Comparison of ENCODE assay signal across 9 cellular contexts in genomic region chr2:98026927-98027522, GRCh38. TPM values are rescaled to one million over a fixed set of nuclear protein-coding genes. Genes with fewer than 3 reads are reported as not detected.
DNase-seq lines count a peak whose midpoint lies in the region; ATAC-seq and TF ChIP-seq lines count a peak whose summit lies in the region.
"Had no signal": no experiment of that assay in that cellular context is flagged by ENCODE, and none has a peak within 500 bp of the region (broad histone marks: within the 10 kb centered on the region; RNA-seq: fewer than 3 reads in every experiment).

No MANE protein-coding gene starts in this region.

- TF ChIP-seq CTCF in OCI-LY7 (conservative IDR thresholded peaks at IDR 0.05; ENCODE audit: low read length), result no peak
- no peak for TF ChIP-seq CTCF in PC-9 (conservative IDR thresholded peaks at IDR 0.05)

- H2AFZ ChIP-seq in OCI-LY7 (ENCODE audit: low read length) (peak overlapping the region; percentile 59; the same call in 1 of the 2 replicates), PC-9 (no peak overlapping the region)

- H3K4me1 ChIP-seq in OCI-LY7 (ENCODE audit: insufficient read depth, low read length, poor library complexity, severe bottlenecking), result peaks cover 63% of the 10 kb centered on the region
- no peaks in the 10 kb centered on the region for H3K4me1 ChIP-seq in PC-9 (replicated peaks; ENCODE audit: insufficient read depth)

- H3K27me3 Mint-ChIP-seq in activated CD4-positive, alpha-beta T cell treated with anti-CD3 and anti-CD28 coated beads, Interleukin-2, amount 10 ng/mL, durations not matched to agents 7 days and 5 days, result peaks cover 6% of the 10 kb centered on the region
- H3K27me3 Mint-ChIP-seq in natural killer cell treated with Interleukin-12 subunit alpha and Interleukin-12 subunit beta and Interleukin-15 and Interleukin-18, amount 100 ng/mL, for 72 hours, result peaks cover 0 to 11% of the 10 kb centered on the region in 2 donors

- H3K9me2 ChIP-seq in OCI-LY7 (ENCODE audit: insufficient read depth, low read length), result no peaks in the 10 kb centered on the region
- no peaks in the 10 kb centered on the region for H3K9me2 ChIP-seq in PC-9 (ENCODE audit: insufficient read depth)

- peak overlapping the region; percentile 78 for H3K27ac Mint-ChIP-seq in activated CD4-positive, alpha-beta T cell treated with anti-CD3 and anti-CD28 coated beads, Interleukin-2, amount 10 ng/mL, durations not matched to agents 7 days and 5 days
- peak overlapping the region; percentile 21 to 29 for H3K27ac Mint-ChIP-seq in natural killer cell treated with Interleukin-12 subunit alpha and Interleukin-12 subunit beta and Interleukin-15 and Interleukin-18, amount 100 ng/mL, for 72 hours

- H3K79me2 ChIP-seq in OCI-LY7 (ENCODE audit: insufficient read depth, low read depth, low read length) (no peaks in the 10 kb centered on the region), PC-9 (ENCODE audit: low read depth) (no peaks in the 10 kb centered on the region)

- BruUV-seq in OCI-LY7 (replicated peaks; lab: Mats Ljungman, UMichigan) (no TSS peak), PC-9 (replicated peaks; lab: Mats Ljungman, UMichigan) (no TSS peak)

- H3K9me3 Mint-ChIP-seq in activated CD4-positive, alpha-beta T cell treated with anti-CD3 and anti-CD28 coated beads, Interleukin-2, amount 10 ng/mL, durations not matched to agents 7 days and 5 days, result no peaks in the 10 kb centered on the region
- no peaks in the 10 kb centered on the region for H3K9me3 Mint-ChIP-seq in natural killer cell treated with Interleukin-12 subunit alpha and Interleukin-12 subunit beta and Interleukin-15 and Interleukin-18, amount 100 ng/mL, for 72 hours

- H4K20me1 ChIP-seq in OCI-LY7 (ENCODE audit: insufficient read depth, low read length) (no peaks in the 10 kb centered on the region), PC-9 (ENCODE audit: insufficient read depth) (no peaks in the 10 kb centered on the region)

- H3K9me3 ChIP-seq in OCI-LY7 (ENCODE audit: low read length) (no peaks in the 10 kb centered on the region), PC-9 (ENCODE audit: insufficient read depth, low read depth) (no peaks in the 10 kb centered on the region)

- peak overlapping the region; percentile 59 for H3K4me3 Mint-ChIP-seq in activated CD4-positive, alpha-beta T cell treated with anti-CD3 and anti-CD28 coated beads, Interleukin-2, amount 10 ng/mL, durations not matched to agents 7 days and 5 days
- H3K4me3 Mint-ChIP-seq in natural killer cell treated with Interleukin-12 subunit alpha and Interleukin-12 subunit beta and Interleukin-15 and Interleukin-18, amount 100 ng/mL, for 72 hours, result peak overlapping the region; percentile 60

- no peaks in the 10 kb centered on the region for H3F3A ChIP-seq in PC-9 (ENCODE audit: insufficient read depth, low read depth)

- H3K27ac ChIP-seq in OCI-LY7 (ENCODE audit: low read depth, low read length, poor library complexity, severe bottlenecking) (peak overlapping the region; percentile 90), PC-9 (no peak overlapping the region)

- H3K4me1 Mint-ChIP-seq in activated CD4-positive, alpha-beta T cell treated with anti-CD3 and anti-CD28 coated beads, Interleukin-2, amount 10 ng/mL, durations not matched to agents 7 days and 5 days, result peaks cover 32% of the 10 kb centered on the region
- peaks cover 29 to 32% of the 10 kb centered on the region in 2 donors for H3K4me1 Mint-ChIP-seq in natural killer cell treated with Interleukin-12 subunit alpha and Interleukin-12 subunit beta and Interleukin-15 and Interleukin-18, amount 100 ng/mL, for 72 hours (ENCODE audit: low read depth in 2 of 2)

- H3K36me3 ChIP-seq in OCI-LY7 (ENCODE audit: insufficient read depth, low read length), result no peaks in the 10 kb centered on the region
- H3K36me3 ChIP-seq in PC-9 (ENCODE audit: low read depth), result no peaks in the 10 kb centered on the region

- peak overlapping the region; percentile 89 for H3K4me2 ChIP-seq in OCI-LY7 (ENCODE audit: low read length)
- H3K4me2 ChIP-seq in PC-9, result no peak overlapping the region

- no peaks in the 10 kb centered on the region for H3K36me3 Mint-ChIP-seq in activated CD4-positive, alpha-beta T cell treated with anti-CD3 and anti-CD28 coated beads, Interleukin-2, amount 10 ng/mL, durations not matched to agents 7 days and 5 days (ENCODE audit: low read depth)
- H3K36me3 Mint-ChIP-seq in natural killer cell treated with Interleukin-12 subunit alpha and Interleukin-12 subunit beta and Interleukin-15 and Interleukin-18, amount 100 ng/mL, for 72 hours, result no peaks in the 10 kb centered on the region

- intact Hi-C loops in OCI-LY7 (cut with micrococcal nuclease; ENCODE audit: unreplicated experiment) (loop anchor here (1.0 to 5.0 kb wide), 5 partner anchors 15 to 90 kb away; partner anchors contain the start of genes TMEM131 and VWA3B), posterior cingulate gyrus (cut with DNase I) (no loop called here), PC-9 (cut with micrococcal nuclease; ENCODE audit: unreplicated experiment) (no loop called here)

- H3K27me3 ChIP-seq in PC-9 (ENCODE audit: insufficient read depth, low read depth), result no peaks in the 10 kb centered on the region

- peak overlapping the region; percentile 58 for H3K4me3 ChIP-seq in OCI-LY7 (ENCODE audit: low read depth, low read length, poor library complexity, severe bottlenecking)
- no peak overlapping the region for H3K4me3 ChIP-seq in PC-9

- CTCF ChIA-PET in activated CD4-positive, alpha-beta T cell treated with anti-CD3 and anti-CD28 coated beads, Interleukin-2, amount 10 ng/mL, durations not matched to agents 7 days and 5 days (lab: Charles Lee), result interaction anchor here (1.4 kb wide), 1 partner anchor 10 kb away, joined by 4 read pairs; no protein-coding TSS in a partner anchor
- CTCF ChIA-PET in OCI-LY7 (lab: Charles Lee; ENCODE audit: unreplicated experiment), result no interaction called here
- CTCF ChIA-PET in PC-9 (lab: Charles Lee), result no interaction called here

- DNase-seq in activated CD4-positive, alpha-beta T cell treated with anti-CD3 and anti-CD28 coated beads, Interleukin-2, amount 10 ng/mL, durations not matched to agents 7 days and 5 days, result no peak
- no peak for DNase-seq in activated CD4-positive, alpha-beta T cell treated with anti-CD3 and anti-CD28 coated beads, Interleukin-2, amount 50 U/mL, for 4 hours
- DNase-seq in OCI-LY7 (ENCODE audit: low spot score) (peak; percentile 86), posterior cingulate gyrus (no peak), NCI-H2227 (lab: John Stamatoyannopoulos, UW; ENCODE audit: unreplicated experiment) (no peak), PC-9 (no peak)
- no peak for DNase-seq in natural killer cell treated with Interleukin-12 subunit alpha and Interleukin-12 subunit beta and Interleukin-15 and Interleukin-18, amount 100 ng/mL, for 72 hours (ENCODE audit: low spot score)

- POLR2A ChIA-PET in activated CD4-positive, alpha-beta T cell treated with anti-CD3 and anti-CD28 coated beads, Interleukin-2, amount 10 ng/mL, durations not matched to agents 7 days and 5 days (lab: Charles Lee), result interaction anchor here (0.6 kb wide), 1 partner anchor 276 kb away, joined by 3 read pairs; no protein-coding TSS in a partner anchor
- POLR2A ChIA-PET in OCI-LY7 (lab: Charles Lee), result interaction anchor here (0.6 to 1.7 kb wide), 10 partner anchors 9 to 192 kb away, joined by 3 to 8 read pairs (median 4); no protein-coding TSS in a partner anchor
- POLR2A ChIA-PET in PC-9 (lab: Charles Lee; ENCODE audit: unreplicated experiment), result no interaction called here

- peak; percentile 78 for ATAC-seq in HG02884 (IDR thresholded peaks at IDR 0.05; ENCODE audit: unreplicated experiment)
- peak; percentile 50 to 55 for ATAC-seq in natural killer cell treated with Interleukin-12 subunit alpha and Interleukin-12 subunit beta and Interleukin-15 and Interleukin-18, amount 100 ng/mL, for 72 hours

RNA-seq across cellular contexts. Expression of gene TMEM131, which starts 31.3 kb away (rescaled TPM):
- 10 to 100 TPM; 39.7 to 40.6 TPM for total RNA-seq in activated CD4-positive, alpha-beta T cell treated with anti-CD3 and anti-CD28 coated beads, Interleukin-2, amount 10 ng/mL, durations not matched to agents 7 days and 5 days
- 12.2 and 17.4 TPM in 2 replicates for total RNA-seq in OCI-LY7 (2014; rRNA removed; shearing (Covaris generic))
- total RNA-seq in OCI-LY7 (2022) (32.3 and 41.6 TPM in 2 replicates), PC-9 (2021) (22.8 and 29.6 TPM in 2 replicates)
- total RNA-seq in natural killer cell treated with Interleukin-12 subunit alpha and Interleukin-12 subunit beta and Interleukin-15 and Interleukin-18, amount 100 ng/mL, for 72 hours, result 10 to 100 TPM; 44.6 to 47.3 TPM

RNA-seq across cellular contexts. Expression of gene VWA3B, which starts 59.9 kb away (rescaled TPM):
- total RNA-seq in activated CD4-positive, alpha-beta T cell treated with anti-CD3 and anti-CD28 coated beads, Interleukin-2, amount 10 ng/mL, durations not matched to agents 7 days and 5 days, result not detected
- not detected in 2 replicates for total RNA-seq in OCI-LY7 (2014; rRNA removed; shearing (Covaris generic))
- total RNA-seq in OCI-LY7 (2022), result not detected in 2 replicates
- total RNA-seq in natural killer cell treated with Interleukin-12 subunit alpha and Interleukin-12 subunit beta and Interleukin-15 and Interleukin-18, amount 100 ng/mL, for 72 hours, result not detected
- total RNA-seq in PC-9 (2021), result not detected in 2 replicates
- total RNA-seq: SK-MEL-5 had no signal
